1 cellular context compared by ENCODE assay signal in genomic region chr1:209741889-209742288, GRCh38.
TF ChIP-seq lines count a peak whose summit lies in the region.

No MANE protein-coding gene starts in this region.

TF ChIP-seq in SK-N-SH treated with all-trans-retinoic acid at 6 μM for 48 hours, 23 proteins besides CTCF, POLR2A, EP300 and RAD21 (continued from another document):
- TF ChIP-seq SNAI2 (CRISPR knock-in tag; IDR thresholded peaks at IDR 0.05) (no peak), RARB (CRISPR knock-in tag; IDR thresholded peaks at IDR 0.05) (no peak), BACH2 (CRISPR knock-in tag; IDR thresholded peaks at IDR 0.05; ENCODE audit: borderline replicate concordance) (no peak), ZNF8 (CRISPR knock-in tag; IDR thresholded peaks at IDR 0.05) (no peak), PATZ1 (CRISPR knock-in tag; IDR thresholded peaks at IDR 0.05; ENCODE audit: borderline replicate concordance) (no peak), ISL1 (CRISPR knock-in tag; IDR thresholded peaks at IDR 0.05) (no peak), OSR1 (CRISPR knock-in tag; IDR thresholded peaks at IDR 0.05) (no peak), ZNF565 (CRISPR knock-in tag; conservative IDR thresholded peaks at IDR 0.05; ENCODE audit: low read depth) (no peak), ZFP30 (CRISPR knock-in tag; IDR thresholded peaks at IDR 0.05) (no peak), ARNTL (CRISPR knock-in tag; IDR thresholded peaks at IDR 0.05; ENCODE audit: borderline replicate concordance, low read depth) (no peak), ZC3H10 (CRISPR knock-in tag; IDR thresholded peaks at IDR 0.05) (no peak), POU6F1 (CRISPR knock-in tag; IDR thresholded peaks at IDR 0.05; ENCODE audit: borderline replicate concordance, low read depth) (no peak), TCF4 (CRISPR knock-in tag; IDR thresholded peaks at IDR 0.05; ENCODE audit: borderline replicate concordance) (no peak), PPARA (CRISPR knock-in tag; IDR thresholded peaks at IDR 0.05; ENCODE audit: borderline replicate concordance) (no peak), GLIS3 (CRISPR knock-in tag; IDR thresholded peaks at IDR 0.05) (no peak), CSRNP3 (CRISPR knock-in tag; IDR thresholded peaks at IDR 0.05) (no peak), CSDC2 (CRISPR knock-in tag; IDR thresholded peaks at IDR 0.05) (no peak)
